ENCODE assay signal across 13 cellular contexts in the genomic region with DNA sequence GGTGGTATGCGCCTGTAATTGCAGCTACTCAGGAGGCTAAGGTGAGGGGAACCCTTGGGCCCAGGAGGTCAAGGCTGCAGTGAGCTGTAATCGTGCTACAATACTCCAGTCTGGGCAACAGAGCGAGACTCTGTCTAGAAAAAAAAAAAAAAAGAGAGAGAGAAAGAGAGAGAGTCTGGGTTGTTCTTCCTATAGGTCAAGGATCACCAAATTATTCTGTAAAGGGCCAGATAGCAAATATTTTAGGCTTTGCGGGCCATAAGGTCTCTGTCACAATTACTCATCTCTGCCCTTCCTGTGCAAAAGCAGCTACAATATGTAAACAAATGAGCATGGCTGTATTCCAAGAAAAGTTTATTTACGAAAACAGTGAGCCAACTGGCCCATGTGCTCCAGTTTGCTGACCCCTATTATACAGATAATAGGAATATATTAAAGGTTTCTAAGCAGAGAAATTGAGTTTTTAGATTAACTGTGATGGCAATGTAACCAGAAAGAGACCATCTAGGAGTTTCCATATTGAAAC. TPM values are rescaled to one million over a fixed set of nuclear protein-coding genes. Genes with fewer than 3 reads are reported as not detected.
A peak's percentile ranks its signal among the peaks of the same experiment; 100 is the strongest.
DNase-seq lines count a peak whose midpoint lies in the region; ATAC-seq, FAIRE-seq and TF ChIP-seq lines count a peak whose summit lies in the region.
"Had no signal": no experiment of that assay in that cellular context is flagged by ENCODE, and none has a peak within 500 bp of the region (broad histone marks: within the 10 kb centered on the region; RNA-seq: fewer than 3 reads in every experiment).

No MANE protein-coding gene starts in this region.

- no peaks in the 10 kb centered on the region for H3K27me3 Mint-ChIP-seq in endodermal cell (ENCODE audit: insufficient read depth)
- H3K27me3 Mint-ChIP-seq: B cell had no signal

- H3K9me3 Mint-ChIP-seq in endodermal cell, result no peaks in the 10 kb centered on the region
- H3K9me3 Mint-ChIP-seq: mesothelial cell of epicardium had no signal

- no peak overlapping the region for H3K9ac ChIP-seq in endodermal cell (ENCODE audit: extremely low read depth, low read length, poor library complexity, severe bottlenecking)

- H3K27ac Mint-ChIP-seq in endodermal cell, result no peak overlapping the region
- H3K27ac Mint-ChIP-seq: B cell, mesothelial cell of epicardium had no signal

- H3K4me2 ChIP-seq in A549, result peak overlapping the region; percentile 81

- peaks cover 7% of the 10 kb centered on the region for H3K4me1 Mint-ChIP-seq in endodermal cell

- POLR2A ChIA-PET in A549 (lab: Yijun Ruan, JAX), result no interaction called here

- H3K36me3 Mint-ChIP-seq in endodermal cell (ENCODE audit: low read depth), result peaks cover 7% of the 10 kb centered on the region

- ATAC-seq in A549, result no peak
- no peak for ATAC-seq in mucosa of descending colon
- ATAC-seq in GM21786 (IDR thresholded peaks at IDR 0.05; ENCODE audit: unreplicated experiment), result no peak
- ATAC-seq in GM21528 (IDR thresholded peaks at IDR 0.05; ENCODE audit: low FRiP score, unreplicated experiment), result no peak

- H3K4me1 ChIP-seq in A549, result peaks cover 24% of the 10 kb centered on the region
- no peaks in the 10 kb centered on the region for H3K4me1 ChIP-seq in endodermal cell (ENCODE audit: control insufficient read depth, insufficient read depth, low read length)
- H3K4me1 ChIP-seq in mucosa of descending colon (ENCODE audit: low read depth), result peaks cover 19% of the 10 kb centered on the region

- no peaks in the 10 kb centered on the region for H3K9me3 ChIP-seq in A549
- H3K9me3 ChIP-seq in endodermal cell (ENCODE audit: control insufficient read depth, low read length), result no peaks in the 10 kb centered on the region
- no peaks in the 10 kb centered on the region for H3K9me3 ChIP-seq in mucosa of descending colon

- H3K4me3 ChIP-seq in A549 (no peak overlapping the region), endodermal cell (ENCODE audit: low read length) (peak overlapping the region; percentile 95), mucosa of descending colon (no peak overlapping the region)

- FAIRE-seq in A549 (lab: Jason Lieb, UNC), result no peak
- FAIRE-seq: H1 had no signal

- TF ChIP-seq EP300 in A549 (IDR thresholded peaks at IDR 0.05), result no peak

- H3K36me3 ChIP-seq in endodermal cell (ENCODE audit: control insufficient read depth, insufficient read depth, low read length) (no peaks in the 10 kb centered on the region), mucosa of descending colon (ENCODE audit: low read depth) (no peaks in the 10 kb centered on the region)

- no peaks in the 10 kb centered on the region for H3K27me3 ChIP-seq in endodermal cell (ENCODE audit: control insufficient read depth, insufficient read depth, low read length, poor library complexity, severe bottlenecking)

- no peak overlapping the region for H3K4me3 Mint-ChIP-seq in endodermal cell

- TF ChIP-seq CTCF in A549 (IDR thresholded peaks at IDR 0.05), result no peak
- TF ChIP-seq CTCF in endodermal cell (conservative IDR thresholded peaks at IDR 0.05), result no peak
- TF ChIP-seq CTCF in mucosa of descending colon (IDR thresholded peaks at IDR 0.05), result no peak

- CTCF ChIA-PET in A549 (lab: Yijun Ruan, JAX), result interaction anchor here (0.6 kb wide), 1 partner anchor 87 kb away, joined by 4 read pairs; no protein-coding TSS in a partner anchor

- intact Hi-C loops in mucosa of descending colon (cut with DNase I, micrococcal nuclease), result no loop called here

- 68% methylated on average over 5 of the region's 5 CpGs for WGBS in A549 (ENCODE audit: missing lambda C conversion rate)
- WGBS in endodermal cell (ENCODE audit: insufficient coverage in 1 of 2, insufficient read length in 1 of 2), 2 experiments, result 96 to 97% methylated on average over 4 to 5 of the region's 5 CpGs

- no peak overlapping the region for H3K27ac ChIP-seq in A549
- no peak overlapping the region for H3K27ac ChIP-seq in endodermal cell (ENCODE audit: low read depth, low read length)

- TF ChIP-seq RAD21 in A549 (conservative IDR thresholded peaks at IDR 0.05 in 1 of 2, IDR thresholded peaks at IDR 0.05 in 1 of 2), result no peak

- TF ChIP-seq POLR2A in A549 (IDR thresholded peaks at IDR 0.05; ENCODE audit: low read length), result no peak

- DNase-seq in A549 (ENCODE audit: low read depth in 1 of 2, low spot score in 1 of 2) (no peak), ELR (ENCODE audit: low read depth) (peak; percentile 88), NAMALWA (ENCODE audit: low spot score) (peak; percentile 7), endodermal cell (no peak), mucosa of descending colon (no peak)
- DNase-seq in central memory CD4-positive, alpha-beta T cell, result no peak
- DNase-seq: amygdala, NCI-H2081 treated with DMSO at 0.1 percent for 48 hours had no signal

TF ChIP-seq in A549, 52 proteins besides CTCF, POLR2A, EP300 and RAD21:
- no peak for TF ChIP-seq RFX5 (IDR thresholded peaks at IDR 0.05)
- TF ChIP-seq MAFK (IDR thresholded peaks at IDR 0.05; ENCODE audit: partially characterized antibody), result no peak
- no peak for TF ChIP-seq SREBF2 (IDR thresholded peaks at IDR 0.05)

RNA-seq across cellular contexts. Expression of gene SASS6, which starts 2.1 kb away (rescaled TPM):
- 3.7 and 4.0 TPM in 2 replicates for polyA plus RNA-seq in A549 (2011; rRNA removed)
- 0.57 and 0.66 TPM in 2 replicates for polyA plus RNA-seq in A549 (2012; cell fraction: cytosol; rRNA removed)
- polyA plus RNA-seq in A549 (2012; cell fraction: nucleus; rRNA removed), result 0.44 and 0.83 TPM in 2 replicates
- polyA plus RNA-seq in A549 (2017; fragmentation: RNase III; extraction: RNeasy Plus Mini Kit Qiagen cat#74134 plus additional on column Dnase treatment), result 4.5 to 5.5 TPM (median 5.2 TPM) in 3 replicates
- polyA minus RNA-seq in A549 (2011; rRNA and poly(A)+ RNA removed), result 0.87 and 1.6 TPM in 2 replicates
- total RNA-seq in endodermal cell, result 10 to 100 TPM in 1 of 2 donors, 1 to 10 TPM in 1; 8.8 to 15.3 TPM
- 10.5 TPM for polyA plus RNA-seq in endodermal cell (2013, experiment 1 of 2)
- 11.3 TPM for polyA plus RNA-seq in endodermal cell (2013, experiment 2 of 2)
- total RNA-seq in mucosa of descending colon, result 1 to 10 TPM; 2.3 to 4.8 (median 4.4) TPM

RNA-seq across cellular contexts. Expression of gene TRMT13, which starts 2.3 kb away (rescaled TPM):
- polyA plus RNA-seq in A549 (2011; rRNA removed) (14.0 and 21.7 TPM in 2 replicates), A549 (2017; fragmentation: RNase III; extraction: RNeasy Plus Mini Kit Qiagen cat#74134 plus additional on column Dnase treatment) (9.9 to 12.4 TPM (median 11.6 TPM) in 3 replicates)
- 2.3 and 3.4 TPM in 2 replicates for polyA plus RNA-seq in A549 (2012; cell fraction: cytosol; rRNA removed)
- polyA plus RNA-seq in A549 (2012; cell fraction: nucleus; rRNA removed), result 1.7 and 3.5 TPM in 2 replicates
- polyA minus RNA-seq in A549 (2011; rRNA and poly(A)+ RNA removed), result 2.8 and 3.1 TPM in 2 replicates
- total RNA-seq in endodermal cell (10 to 100 TPM; 11.4 to 18.9 TPM), mucosa of descending colon (10 to 100 TPM; 10.9 to 19.4 (median 14.4) TPM)
- 16.3 TPM for polyA plus RNA-seq in endodermal cell (2013, experiment 1 of 2)
- 15.6 TPM for polyA plus RNA-seq in endodermal cell (2013, experiment 2 of 2)

RNA-seq across cellular contexts. Expression of gene LRRC39, which starts 47.4 kb away (rescaled TPM):
- polyA plus RNA-seq in A549 (2011; rRNA removed) (0.33 and 0.45 TPM in 2 replicates), A549 (2017; fragmentation: RNase III; extraction: RNeasy Plus Mini Kit Qiagen cat#74134 plus additional on column Dnase treatment) (0.24 to 0.45 TPM (median 0.32 TPM) in 3 replicates)
- 0.06 and 0.08 TPM in 2 replicates for polyA plus RNA-seq in A549 (2012; cell fraction: cytosol; rRNA removed)
- 0.10 and 0.36 TPM in 2 replicates for polyA plus RNA-seq in A549 (2012; cell fraction: nucleus; rRNA removed)
- 0.12 and 0.19 TPM in 2 replicates for polyA minus RNA-seq in A549 (2011; rRNA and poly(A)+ RNA removed)
- total RNA-seq in endodermal cell (under 1 TPM; 0.24 to 0.84 TPM), mucosa of descending colon (under 1 TPM; 0.34 to 0.82 (median 0.49) TPM)
- polyA plus RNA-seq in endodermal cell (2013, experiment 1 of 2), result 1.2 TPM
- 1.2 TPM for polyA plus RNA-seq in endodermal cell (2013, experiment 2 of 2)

Comparison
In these comparisons a context has a peak if more than half of its experiments do, and no peak if none do; other contexts are left out.
1. DNase-seq: peak in ELR (single experiment) and NAMALWA (single experiment); none in A549 (0 of 2), endodermal cell (single experiment), mucosa of descending colon (0 of 3) and central memory CD4-positive, alpha-beta T cell (single experiment).